Comparison of ENCODE assay signal across 8 cellular contexts in the genomic region with DNA sequence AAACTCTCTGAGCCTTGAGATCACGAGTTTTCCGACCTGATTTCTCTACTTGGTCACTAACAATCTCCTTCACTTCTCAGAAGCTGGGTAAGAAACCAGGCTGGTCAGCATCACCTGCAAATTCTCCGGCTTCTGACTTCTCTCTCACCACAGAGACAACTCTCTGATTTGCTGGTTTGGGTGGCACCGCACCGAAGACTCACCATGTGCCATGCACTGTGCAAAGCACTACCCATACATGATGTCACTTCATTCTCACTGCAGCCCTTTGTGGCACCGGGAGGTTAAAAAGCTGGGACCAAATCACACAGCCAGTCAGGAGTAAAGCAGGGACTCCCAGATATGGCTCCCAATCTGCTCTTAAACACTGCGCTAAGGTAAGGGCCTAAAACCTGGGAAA. TPM values are rescaled to one million over a fixed set of nuclear protein-coding genes. Genes with fewer than 3 reads are reported as not detected.
DNase-seq lines count a peak whose midpoint lies in the region; ATAC-seq and TF ChIP-seq lines count a peak whose summit lies in the region.

No MANE protein-coding gene starts in this region.

- H4K8ac ChIP-seq in mesendoderm (ENCODE audit: low read depth, low read length): no peak overlapping the region

- H3K79me2 ChIP-seq in mesendoderm (ENCODE audit: control insufficient read depth, insufficient read depth, low read length): peaks cover 19% of the 10 kb centered on the region

- peaks cover 18% of the 10 kb centered on the region for H3K79me1 ChIP-seq in mesendoderm (ENCODE audit: low read length)

- peaks cover 12% of the 10 kb centered on the region for H3K4me1 ChIP-seq in HUES48 (ENCODE audit: control insufficient read depth, insufficient read depth, low read length)
- H3K4me1 ChIP-seq in body of pancreas: peaks cover 30% of the 10 kb centered on the region
- H3K4me1 ChIP-seq in mesendoderm (ENCODE audit: control insufficient read depth, low read depth, low read length): peaks cover 3% of the 10 kb centered on the region

- H2BK15ac ChIP-seq in mesendoderm (replicated peaks; ENCODE audit: low read depth): no peak overlapping the region

- H3K9ac ChIP-seq in HUES48 (ENCODE audit: low read depth, low read length) (peak overlapping the region; percentile 89), mesendoderm (ENCODE audit: low read length) (peak overlapping the region; percentile 77)

- H3K9me3 ChIP-seq in HUES48 (ENCODE audit: control insufficient read depth, insufficient read depth, low read length) (no peaks in the 10 kb centered on the region), body of pancreas (no peaks in the 10 kb centered on the region)

- DNase-seq in CD14-positive monocyte (ENCODE audit: low spot score) (no peak), body of pancreas (no peak), mesendoderm (no peak), NCI-H1092 (lab: John Stamatoyannopoulos, UW) (no peak)
- no peak for DNase-seq in activated effector memory CD4-positive, alpha-beta T cell treated with Interleukin-2 at 50 U/mL for 16 hours

- ATAC-seq in body of pancreas (no peak), GM21381 (IDR thresholded peaks at IDR 0.05; ENCODE audit: unreplicated experiment) (no peak), GM21529 (IDR thresholded peaks at IDR 0.05; ENCODE audit: unreplicated experiment) (no peak)

- intact Hi-C loops in CD14-positive monocyte (cut with micrococcal nuclease): loop anchor here in 1 of 2 donors (10.0 kb wide), 1 partner anchor 484 kb away; a partner anchor contains a TSS
- intact Hi-C loops in body of pancreas (cut with DNase I): no loop called here

- peaks cover 0 to 3% (median 2%) of the 10 kb centered on the region in 3 donors for H3K27me3 Mint-ChIP-seq in CD14-positive monocyte (ENCODE audit: low read depth in 3 of 3)

- no peak overlapping the region for H2BK120ac ChIP-seq in mesendoderm (ENCODE audit: low read depth, low read length)

- H3K27me3 ChIP-seq in HUES48 (ENCODE audit: control insufficient read depth, insufficient read depth, low read length) (peaks cover 8% of the 10 kb centered on the region), body of pancreas (no peaks in the 10 kb centered on the region), mesendoderm (ENCODE audit: insufficient read depth, low read length, poor library complexity) (no peaks in the 10 kb centered on the region)

- H3K4me2 ChIP-seq in mesendoderm (ENCODE audit: low read length): peak overlapping the region; percentile 84

- TF ChIP-seq CTCF in CD14-positive monocyte (IDR thresholded peaks at IDR 0.05): no peak
- TF ChIP-seq CTCF in body of pancreas (IDR thresholded peaks at IDR 0.05): no peak

- H4K5ac ChIP-seq in mesendoderm (ENCODE audit: low read length): no peak overlapping the region

- no peak overlapping the region for H3K23ac ChIP-seq in mesendoderm (ENCODE audit: low read length)

- H2BK5ac ChIP-seq in mesendoderm (ENCODE audit: low read length): no peak overlapping the region

- no peak overlapping the region for H2AK5ac ChIP-seq in mesendoderm (ENCODE audit: low read length)

- H3K36me3 ChIP-seq in HUES48 (ENCODE audit: control insufficient read depth, insufficient read depth, low read length): peaks cover 16% of the 10 kb centered on the region
- H3K36me3 ChIP-seq in body of pancreas (replicated peaks in 1 of 2; ENCODE audit: insufficient read depth in 1 of 2, low read depth in 2 of 2): no peaks in the 10 kb centered on the region
- no peaks in the 10 kb centered on the region for H3K36me3 ChIP-seq in mesendoderm (ENCODE audit: control insufficient read depth, insufficient read depth, low read length)

- peak overlapping the region; percentile 92 to 96 for H3K4me3 Mint-ChIP-seq in CD14-positive monocyte

- H3K4me3 ChIP-seq in HUES48 (ENCODE audit: low read depth, low read length) (peak overlapping the region; percentile 95), body of pancreas (peak overlapping the region; percentile 24 to 99), mesendoderm (ENCODE audit: low read length) (peak overlapping the region; percentile 87)

- H3K56ac ChIP-seq in mesendoderm (ENCODE audit: low read length): peak overlapping the region; percentile 89

- H3K9me3 Mint-ChIP-seq in CD14-positive monocyte: peaks cover 4 to 15% (median 9%) of the 10 kb centered on the region in 7 donors

- no peak for TF ChIP-seq POLR2A in body of pancreas (IDR thresholded peaks at IDR 0.05)

- peak overlapping the region; percentile 74 for H3K27ac ChIP-seq in HUES48 (ENCODE audit: low read depth, low read length)
- peak overlapping the region in 3 of 4 donors; percentile 5 to 67 (median 46) for H3K27ac ChIP-seq in body of pancreas
- no peak overlapping the region for H3K27ac ChIP-seq in mesendoderm (ENCODE audit: low read depth, low read length)

- 7 to 12% methylated on average over 6 to 7 of the region's 7 CpGs for WGBS in body of pancreas, 2 donors
- no CpG with 5 or more reads among the region's 7 CpGs for WGBS in mesendoderm (ENCODE audit: extremely low coverage, insufficient coverage, low lambda C conversion rate)

- H3K4ac ChIP-seq in mesendoderm (ENCODE audit: low read depth, low read length): no peak overlapping the region

- no peak overlapping the region for H3K18ac ChIP-seq in mesendoderm (ENCODE audit: low read length)

- H3K36me3 Mint-ChIP-seq in CD14-positive monocyte: peaks cover 10 to 14% of the 10 kb centered on the region in 2 donors

- peaks cover 51% of the 10 kb centered on the region for H3K4me1 Mint-ChIP-seq in CD14-positive monocyte

- peak overlapping the region; percentile 92 to 98 (median 97) for H3K27ac Mint-ChIP-seq in CD14-positive monocyte

RNA-seq across cellular contexts. Expression of a gene that starts 0.7 kb away (rescaled TPM):
- polyA plus RNA-seq in CD14-positive monocyte: 10 to 100 TPM; 20.7 to 31.1 TPM
- 10 to 100 TPM; 26.5 to 27.7 TPM for total RNA-seq in body of pancreas
- 28.6 TPM for polyA plus RNA-seq in mesendoderm (2013, experiment 1 of 2)
- 28.4 TPM for polyA plus RNA-seq in mesendoderm (2013, experiment 2 of 2)
